ENCODE assay signal across 23 cellular contexts in genomic region chr4:145271194-145271593, GRCh38.
"Had no signal": no experiment of that assay in that cellular context is flagged by ENCODE, and none has a peak within 500 bp of the region (broad histone marks: within the 10 kb centered on the region; RNA-seq: fewer than 3 reads in every experiment).

No MANE protein-coding gene starts in this region.

- H3K9ac ChIP-seq: KMS-11 had no signal

- H3K27ac ChIP-seq: HL-60, KMS-11, SJSA1, SK-N-MC had no signal

- DNase-seq: IMR-90, Kasumi-1, MM.1S, NCI-H1092 treated with DMSO at 0.1 percent for 48 hours, NCI-H1436, NCI-H187, NCI-H2029, NCI-H2081 treated with DMSO at 0.1 percent for 48 hours, NCI-H2171, NCI-H226, NCI-H510A, NCI-H524 treated with DMSO at 0.1 percent for 48 hours, NCI-H69, NCI-H774, Right ventricle myocardium superior, RPMI8226, SIG-M5 had no signal

- H3K27me3 ChIP-seq: SJSA1 had no signal

- H3K4me2 ChIP-seq: KMS-11 had no signal

- H3K36me3 ChIP-seq: SJSA1 had no signal

- H3K4me3 ChIP-seq: SJSA1, SK-N-MC had no signal

- H3K9me3 ChIP-seq: SJSA1 had no signal

- FAIRE-seq: HTR-8/SVneo, RCC 7860 had no signal
